ENCODE assay signal across 9 cellular contexts in the genomic region with DNA sequence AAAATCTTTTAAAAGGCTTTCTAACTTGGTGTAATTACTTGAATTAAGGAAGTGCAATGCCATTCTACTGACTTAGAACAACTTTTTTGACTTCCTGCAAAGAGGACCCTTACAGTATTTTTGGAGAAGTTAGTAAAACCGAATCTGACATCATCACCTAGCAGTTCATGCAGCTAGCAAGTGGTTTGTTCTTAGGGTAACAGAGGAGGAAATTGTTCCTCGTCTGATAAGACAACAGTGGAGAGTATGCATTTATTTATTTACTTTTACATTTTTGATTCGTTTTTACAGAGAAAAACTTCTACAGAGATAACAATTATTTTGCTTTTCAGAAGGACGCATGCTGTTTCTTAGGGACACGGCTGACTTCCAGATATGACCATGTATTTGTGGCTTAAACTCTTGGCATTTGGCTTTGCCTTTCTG. TPM values are rescaled to one million over a fixed set of nuclear protein-coding genes. Genes with fewer than 3 reads are reported as not detected.
DNase-seq lines count a peak whose midpoint lies in the region; ATAC-seq and TF ChIP-seq lines count a peak whose summit lies in the region.
"Had no signal": no experiment of that assay in that cellular context is flagged by ENCODE, and none has a peak within 500 bp of the region (broad histone marks: within the 10 kb centered on the region; RNA-seq: fewer than 3 reads in every experiment).

A gene with protein sequence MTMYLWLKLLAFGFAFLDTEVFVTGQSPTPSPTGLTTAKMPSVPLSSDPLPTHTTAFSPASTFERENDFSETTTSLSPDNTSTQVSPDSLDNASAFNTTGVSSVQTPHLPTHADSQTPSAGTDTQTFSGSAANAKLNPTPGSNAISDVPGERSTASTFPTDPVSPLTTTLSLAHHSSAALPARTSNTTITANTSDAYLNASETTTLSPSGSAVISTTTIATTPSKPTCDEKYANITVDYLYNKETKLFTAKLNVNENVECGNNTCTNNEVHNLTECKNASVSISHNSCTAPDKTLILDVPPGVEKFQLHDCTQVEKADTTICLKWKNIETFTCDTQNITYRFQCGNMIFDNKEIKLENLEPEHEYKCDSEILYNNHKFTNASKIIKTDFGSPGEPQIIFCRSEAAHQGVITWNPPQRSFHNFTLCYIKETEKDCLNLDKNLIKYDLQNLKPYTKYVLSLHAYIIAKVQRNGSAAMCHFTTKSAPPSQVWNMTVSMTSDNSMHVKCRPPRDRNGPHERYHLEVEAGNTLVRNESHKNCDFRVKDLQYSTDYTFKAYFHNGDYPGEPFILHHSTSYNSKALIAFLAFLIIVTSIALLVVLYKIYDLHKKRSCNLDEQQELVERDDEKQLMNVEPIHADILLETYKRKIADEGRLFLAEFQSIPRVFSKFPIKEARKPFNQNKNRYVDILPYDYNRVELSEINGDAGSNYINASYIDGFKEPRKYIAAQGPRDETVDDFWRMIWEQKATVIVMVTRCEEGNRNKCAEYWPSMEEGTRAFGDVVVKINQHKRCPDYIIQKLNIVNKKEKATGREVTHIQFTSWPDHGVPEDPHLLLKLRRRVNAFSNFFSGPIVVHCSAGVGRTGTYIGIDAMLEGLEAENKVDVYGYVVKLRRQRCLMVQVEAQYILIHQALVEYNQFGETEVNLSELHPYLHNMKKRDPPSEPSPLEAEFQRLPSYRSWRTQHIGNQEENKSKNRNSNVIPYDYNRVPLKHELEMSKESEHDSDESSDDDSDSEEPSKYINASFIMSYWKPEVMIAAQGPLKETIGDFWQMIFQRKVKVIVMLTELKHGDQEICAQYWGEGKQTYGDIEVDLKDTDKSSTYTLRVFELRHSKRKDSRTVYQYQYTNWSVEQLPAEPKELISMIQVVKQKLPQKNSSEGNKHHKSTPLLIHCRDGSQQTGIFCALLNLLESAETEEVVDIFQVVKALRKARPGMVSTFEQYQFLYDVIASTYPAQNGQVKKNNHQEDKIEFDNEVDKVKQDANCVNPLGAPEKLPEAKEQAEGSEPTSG (N-terminal part only) (plus strand): TSS at position 147 of the 426 bp plus-strand sequence. CDS start 229 bp downstream, at position 376.

- no peak within 1 kb of the TSS for H3K4me3 Mint-ChIP-seq in MCF 10A (ENCODE audit: unreplicated experiment)

- DNase-seq in NB4 (ENCODE audit: low read depth): peak; percentile 91
- DNase-seq in esophagus muscularis mucosa (ENCODE audit: extremely low spot score): no peak
- no peak for DNase-seq in NCI-H524 (lab: John Stamatoyannopoulos, UW)
- no peak for DNase-seq in epidermal melanocyte (ENCODE audit: insufficient read length, low spot score)
- DNase-seq in MCF 10A (ENCODE audit: unreplicated experiment): no peak

- no peak for TF ChIP-seq CTCF in NB4 (IDR thresholded peaks at IDR 0.05; ENCODE audit: low read depth, low read length)
- no peak for TF ChIP-seq CTCF in esophagus muscularis mucosa (IDR thresholded peaks at IDR 0.05)
- no peak for TF ChIP-seq CTCF in subcutaneous adipose tissue (IDR thresholded peaks at IDR 0.05; ENCODE audit: low read depth)
- TF ChIP-seq CTCF in MCF 10A (IDR thresholded peaks at IDR 0.05; ENCODE audit: unreplicated experiment): no peak

- peak within 1 kb of the TSS in 2 of 4 donors; percentile 27 to 38 for H3K27ac ChIP-seq in esophagus muscularis mucosa (replicated peaks in 1 of 4)

- H3K9me3 ChIP-seq in esophagus muscularis mucosa: no peaks in the 10 kb centered on the region

- H3K4me1 ChIP-seq in esophagus muscularis mucosa: no peaks in the 10 kb centered on the region

- peaks cover 3% of the 10 kb centered on the region for H3K9me3 Mint-ChIP-seq in MCF 10A (ENCODE audit: unreplicated experiment)

- peak within 1 kb of the TSS; percentile 89 for H3K4me3 ChIP-seq in NB4 (ENCODE audit: low read depth, low read length)
- peak within 1 kb of the TSS; percentile 1 to 40 (median 16) for H3K4me3 ChIP-seq in esophagus muscularis mucosa

- intact Hi-C loops in esophagus muscularis mucosa (cut with DNase I): no loop called here
- intact Hi-C loops in MCF 10A (cut with micrococcal nuclease): no loop called here

- BruUV-seq in MCF 10A (replicated peaks; lab: Mats Ljungman, UMichigan): no TSS peak

- CTCF ChIA-PET in MCF 10A (lab: Yijun Ruan, JAX): no interaction called here

- POLR2A ChIA-PET in MCF 10A (lab: Yijun Ruan, JAX): interaction anchor here (0.7 kb wide), 1 partner anchor 9 kb away, joined by 3 read pairs; no protein-coding TSS in a partner anchor

- no peak for TF ChIP-seq EP300 in esophagus muscularis mucosa (IDR thresholded peaks at IDR 0.05)

- TF ChIP-seq POLR2A in NB4 (IDR thresholded peaks at IDR 0.05; ENCODE audit: extremely low read depth, insufficient read length) (peak; percentile 37), esophagus muscularis mucosa (IDR thresholded peaks at IDR 0.05; ENCODE audit: low read depth) (no peak)

- H3K4me1 Mint-ChIP-seq in MCF 10A (ENCODE audit: insufficient read depth, unreplicated experiment): peaks cover 5% of the 10 kb centered on the region

- H3K27me3 ChIP-seq in esophagus muscularis mucosa: no peaks in the 10 kb centered on the region

- H3K27ac Mint-ChIP-seq in MCF 10A (ENCODE audit: low read depth, unreplicated experiment): no peak within 1 kb of the TSS

- H3K27me3 Mint-ChIP-seq in MCF 10A (ENCODE audit: insufficient read depth, unreplicated experiment): no peaks in the 10 kb centered on the region

- no peaks in the 10 kb centered on the region for H3K36me3 ChIP-seq in esophagus muscularis mucosa

- 59% methylated on average over 5 of the region's 5 CpGs for WGBS in esophagus muscularis mucosa

- peak; percentile 58 for ATAC-seq in GM18520 (IDR thresholded peaks at IDR 0.05; ENCODE audit: unreplicated experiment)
- peak; percentile 64 for ATAC-seq in HG02588 (IDR thresholded peaks at IDR 0.05; ENCODE audit: unreplicated experiment)
- ATAC-seq: Panc1 had no signal

- no peaks in the 10 kb centered on the region for H3K36me3 Mint-ChIP-seq in MCF 10A (ENCODE audit: insufficient read depth, unreplicated experiment)

RNA-seq across cellular contexts. Expression of the gene that starts here (rescaled TPM):
- total RNA-seq in esophagus muscularis mucosa (10 to 100 TPM in 2 of 4 donors, 1 to 10 TPM in 2; 7.0 to 40.3 (median 10.0) TPM), subcutaneous adipose tissue (100 to 1,000 TPM in 1 of 4 donors, 10 to 100 TPM in 3; 18.6 to 167 (median 59.8) TPM), MCF 10A (2022) (not detected in 2 replicates)
